Comparison of ENCODE assay signal across 20 cellular contexts in genomic region chr4:90960433-90960832, GRCh38.
A peak's percentile ranks its signal among the peaks of the same experiment; 100 is the strongest.
DNase-seq lines count a peak whose midpoint lies in the region; ATAC-seq lines count a peak whose summit lies in the region.
"Had no signal": no experiment of that assay in that cellular context is flagged by ENCODE, and none has a peak within 500 bp of the region (broad histone marks: within the 10 kb centered on the region; RNA-seq: fewer than 3 reads in every experiment).

No MANE protein-coding gene starts in this region.

- H3K4me3 Mint-ChIP-seq in stimulated activated effector memory CD8-positive, alpha-beta T cell treated with anti-CD3 and anti-CD28 coated beads, Interleukin-12 subunit alpha, Interleukin-12 subunit beta, amount 100 ng/mL, for 72 hours, result no peak overlapping the region
- H3K4me3 Mint-ChIP-seq: CD8-positive, alpha-beta T cell; HFFc6 had no signal

- no peaks in the 10 kb centered on the region for H3K36me3 Mint-ChIP-seq in stimulated activated effector memory CD8-positive, alpha-beta T cell treated with anti-CD3 and anti-CD28 coated beads, Interleukin-12 subunit alpha, Interleukin-12 subunit beta, amount 100 ng/mL, for 72 hours
- H3K36me3 Mint-ChIP-seq: CD8-positive, alpha-beta T cell had no signal

- DNase-seq in stimulated activated effector memory CD8-positive, alpha-beta T cell treated with anti-CD3 and anti-CD28 coated beads, Interleukin-12 subunit alpha, Interleukin-12 subunit beta, amount 100 ng/mL, for 72 hours (ENCODE audit: low spot score in 2 of 2), result no peak
- DNase-seq in medulla oblongata (ENCODE audit: extremely low spot score) (no peak), GM03348 (ENCODE audit: low spot score) (no peak)
- DNase-seq: CD8-positive, alpha-beta T cell; DND-41; GDM1; GOT3; HFFc6; NCI-H1105; NCI-H1694 treated with DMSO at 0.1 percent for 48 hours; NCI-H446; Right ventricle myocardium superior; SK-N-SH had no signal

- H3K4me1 Mint-ChIP-seq in stimulated activated effector memory CD8-positive, alpha-beta T cell treated with anti-CD3 and anti-CD28 coated beads, Interleukin-12 subunit alpha, Interleukin-12 subunit beta, amount 100 ng/mL, for 72 hours, result no peaks in the 10 kb centered on the region

- ATAC-seq in GM18498 (IDR thresholded peaks at IDR 0.05; ENCODE audit: unreplicated experiment), result peak; percentile 52
- peak; percentile 43 for ATAC-seq in GM19035 (IDR thresholded peaks at IDR 0.05; ENCODE audit: unreplicated experiment)
- peak; percentile 63 for ATAC-seq in HG02759 (IDR thresholded peaks at IDR 0.05; ENCODE audit: unreplicated experiment)
- peak; percentile 42 for ATAC-seq in HG03565 (IDR thresholded peaks at IDR 0.05; ENCODE audit: unreplicated experiment)
- no peak for ATAC-seq in GM18502 (IDR thresholded peaks at IDR 0.05; ENCODE audit: poor library complexity, unreplicated experiment)
- ATAC-seq in stimulated activated effector memory CD8-positive, alpha-beta T cell treated with anti-CD3 and anti-CD28 coated beads, Interleukin-12 subunit alpha, Interleukin-12 subunit beta, amount 100 ng/mL, for 72 hours, result no peak
- ATAC-seq: CD8-positive, alpha-beta T cell; HepG2; Panc1 had no signal

- H3K27ac Mint-ChIP-seq in stimulated activated effector memory CD8-positive, alpha-beta T cell treated with anti-CD3 and anti-CD28 coated beads, Interleukin-12 subunit alpha, Interleukin-12 subunit beta, amount 100 ng/mL, for 72 hours, result no peak overlapping the region
- H3K27ac Mint-ChIP-seq: CD8-positive, alpha-beta T cell; HFFc6 had no signal

- peaks cover 11% of the 10 kb centered on the region for H3K9me3 Mint-ChIP-seq in stimulated activated effector memory CD8-positive, alpha-beta T cell treated with anti-CD3 and anti-CD28 coated beads, Interleukin-12 subunit alpha, Interleukin-12 subunit beta, amount 100 ng/mL, for 72 hours

Comparison
In these comparisons a context has a peak if more than half of its experiments do, and no peak if none do; other contexts are left out.
1. ATAC-seq: peak in GM18498 (single experiment), GM19035 (single experiment), HG02759 (single experiment) and HG03565 (single experiment); none in GM18502 (single experiment) and stimulated activated effector memory CD8-positive, alpha-beta T cell treated with anti-CD3 and anti-CD28 coated beads, Interleukin-12 subunit alpha, Interleukin-12 subunit beta, amount 100 ng/mL, for 72 hours (single experiment).